Comparison of ENCODE assay signal across 2 cellular contexts in the genomic region with DNA sequence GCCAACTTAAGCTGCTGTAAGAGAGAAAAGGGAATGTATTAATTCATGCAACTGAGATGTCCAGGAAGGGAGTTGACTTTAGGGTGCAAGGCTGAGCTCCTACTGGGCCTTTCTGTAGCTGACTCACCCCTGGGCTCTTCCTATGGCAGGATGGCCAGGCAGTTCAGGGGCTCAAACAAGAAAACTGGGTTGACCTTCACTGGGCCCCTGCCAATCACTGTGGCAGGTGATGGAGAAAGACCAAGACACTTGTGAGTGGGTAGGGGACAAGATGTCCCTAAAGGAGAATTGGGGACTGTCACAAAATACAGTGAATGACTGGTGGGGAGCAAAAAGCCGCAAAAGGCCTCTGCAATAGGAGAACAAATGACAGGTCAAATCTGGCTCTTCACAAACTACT.
TF ChIP-seq lines count a peak whose summit lies in the region.

No MANE protein-coding gene starts in this region.

TF ChIP-seq in liver, 16 proteins besides CTCF, POLR2A, EP300 and RAD21 (continued from another document):
- TF ChIP-seq EGR1 (IDR thresholded peaks at IDR 0.05; ENCODE audit: low read depth in 2 of 2): no peak
- TF ChIP-seq ZBTB33 (IDR thresholded peaks at IDR 0.05): no peak
- no peak for TF ChIP-seq RXRA (IDR thresholded peaks at IDR 0.05)
- TF ChIP-seq, protein P1, sequence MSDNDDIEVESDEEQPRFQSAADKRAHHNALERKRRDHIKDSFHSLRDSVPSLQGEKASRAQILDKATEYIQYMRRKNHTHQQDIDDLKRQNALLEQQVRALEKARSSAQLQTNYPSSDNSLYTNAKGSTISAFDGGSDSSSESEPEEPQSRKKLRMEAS (IDR thresholded peaks at IDR 0.05): no peak
- TF ChIP-seq, protein P2, sequence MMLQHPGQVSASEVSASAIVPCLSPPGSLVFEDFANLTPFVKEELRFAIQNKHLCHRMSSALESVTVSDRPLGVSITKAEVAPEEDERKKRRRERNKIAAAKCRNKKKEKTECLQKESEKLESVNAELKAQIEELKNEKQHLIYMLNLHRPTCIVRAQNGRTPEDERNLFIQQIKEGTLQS (IDR thresholded peaks at IDR 0.05): no peak
- no peak for TF ChIP-seq TAF1 (conservative IDR thresholded peaks at IDR 0.05)
- no peak for TF ChIP-seq NR2F2 (IDR thresholded peaks at IDR 0.05)
- no peak for TF ChIP-seq YY1 (IDR thresholded peaks at IDR 0.05)
- TF ChIP-seq HNF4G (IDR thresholded peaks at IDR 0.05): no peak
- no peak for TF ChIP-seq GABPA (IDR thresholded peaks at IDR 0.05 in 1 of 2, conservative IDR thresholded peaks at IDR 0.05 in 1 of 2)
- TF ChIP-seq HNF4A (conservative IDR thresholded peaks at IDR 0.05): no peak
- no peak for TF ChIP-seq FOXA2 (IDR thresholded peaks at IDR 0.05)
- TF ChIP-seq JUND (IDR thresholded peaks at IDR 0.05): no peak
- TF ChIP-seq REST (IDR thresholded peaks at IDR 0.05): no peak

TF ChIP-seq in HepG2, 621 proteins besides CTCF, POLR2A, EP300 and RAD21 (continued from another document):
- TF ChIP-seq, protein P3, sequence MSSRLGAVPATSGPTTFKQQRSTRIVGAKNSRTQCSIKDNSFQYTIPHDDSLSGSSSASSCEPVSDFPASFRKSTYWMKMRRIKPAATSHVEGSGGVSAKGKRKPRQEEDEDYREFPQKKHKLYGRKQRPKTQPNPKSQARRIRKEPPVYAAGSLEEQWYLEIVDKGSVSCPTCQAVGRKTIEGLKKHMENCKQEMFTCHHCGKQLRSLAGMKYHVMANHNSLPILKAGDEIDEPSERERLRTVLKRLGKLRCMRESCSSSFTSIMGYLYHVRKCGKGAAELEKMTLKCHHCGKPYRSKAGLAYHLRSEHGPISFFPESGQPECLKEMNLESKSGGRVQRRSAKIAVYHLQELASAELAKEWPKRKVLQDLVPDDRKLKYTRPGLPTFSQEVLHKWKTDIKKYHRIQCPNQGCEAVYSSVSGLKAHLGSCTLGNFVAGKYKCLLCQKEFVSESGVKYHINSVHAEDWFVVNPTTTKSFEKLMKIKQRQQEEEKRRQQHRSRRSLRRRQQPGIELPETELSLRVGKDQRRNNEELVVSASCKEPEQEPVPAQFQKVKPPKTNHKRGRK (CRISPR knock-in tag; IDR thresholded peaks at IDR 0.05): no peak
- TF ChIP-seq MAF1 (CRISPR knock-in tag; IDR thresholded peaks at IDR 0.05; ENCODE audit: borderline replicate concordance): no peak
- TF ChIP-seq HOXA3 (CRISPR knock-in tag; IDR thresholded peaks at IDR 0.05): no peak
- TF ChIP-seq ZNF382 (CRISPR knock-in tag; IDR thresholded peaks at IDR 0.05; ENCODE audit: borderline replicate concordance): no peak
- no peak for TF ChIP-seq FOXA3 (CRISPR knock-in tag; IDR thresholded peaks at IDR 0.05)
- TF ChIP-seq, protein P4, sequence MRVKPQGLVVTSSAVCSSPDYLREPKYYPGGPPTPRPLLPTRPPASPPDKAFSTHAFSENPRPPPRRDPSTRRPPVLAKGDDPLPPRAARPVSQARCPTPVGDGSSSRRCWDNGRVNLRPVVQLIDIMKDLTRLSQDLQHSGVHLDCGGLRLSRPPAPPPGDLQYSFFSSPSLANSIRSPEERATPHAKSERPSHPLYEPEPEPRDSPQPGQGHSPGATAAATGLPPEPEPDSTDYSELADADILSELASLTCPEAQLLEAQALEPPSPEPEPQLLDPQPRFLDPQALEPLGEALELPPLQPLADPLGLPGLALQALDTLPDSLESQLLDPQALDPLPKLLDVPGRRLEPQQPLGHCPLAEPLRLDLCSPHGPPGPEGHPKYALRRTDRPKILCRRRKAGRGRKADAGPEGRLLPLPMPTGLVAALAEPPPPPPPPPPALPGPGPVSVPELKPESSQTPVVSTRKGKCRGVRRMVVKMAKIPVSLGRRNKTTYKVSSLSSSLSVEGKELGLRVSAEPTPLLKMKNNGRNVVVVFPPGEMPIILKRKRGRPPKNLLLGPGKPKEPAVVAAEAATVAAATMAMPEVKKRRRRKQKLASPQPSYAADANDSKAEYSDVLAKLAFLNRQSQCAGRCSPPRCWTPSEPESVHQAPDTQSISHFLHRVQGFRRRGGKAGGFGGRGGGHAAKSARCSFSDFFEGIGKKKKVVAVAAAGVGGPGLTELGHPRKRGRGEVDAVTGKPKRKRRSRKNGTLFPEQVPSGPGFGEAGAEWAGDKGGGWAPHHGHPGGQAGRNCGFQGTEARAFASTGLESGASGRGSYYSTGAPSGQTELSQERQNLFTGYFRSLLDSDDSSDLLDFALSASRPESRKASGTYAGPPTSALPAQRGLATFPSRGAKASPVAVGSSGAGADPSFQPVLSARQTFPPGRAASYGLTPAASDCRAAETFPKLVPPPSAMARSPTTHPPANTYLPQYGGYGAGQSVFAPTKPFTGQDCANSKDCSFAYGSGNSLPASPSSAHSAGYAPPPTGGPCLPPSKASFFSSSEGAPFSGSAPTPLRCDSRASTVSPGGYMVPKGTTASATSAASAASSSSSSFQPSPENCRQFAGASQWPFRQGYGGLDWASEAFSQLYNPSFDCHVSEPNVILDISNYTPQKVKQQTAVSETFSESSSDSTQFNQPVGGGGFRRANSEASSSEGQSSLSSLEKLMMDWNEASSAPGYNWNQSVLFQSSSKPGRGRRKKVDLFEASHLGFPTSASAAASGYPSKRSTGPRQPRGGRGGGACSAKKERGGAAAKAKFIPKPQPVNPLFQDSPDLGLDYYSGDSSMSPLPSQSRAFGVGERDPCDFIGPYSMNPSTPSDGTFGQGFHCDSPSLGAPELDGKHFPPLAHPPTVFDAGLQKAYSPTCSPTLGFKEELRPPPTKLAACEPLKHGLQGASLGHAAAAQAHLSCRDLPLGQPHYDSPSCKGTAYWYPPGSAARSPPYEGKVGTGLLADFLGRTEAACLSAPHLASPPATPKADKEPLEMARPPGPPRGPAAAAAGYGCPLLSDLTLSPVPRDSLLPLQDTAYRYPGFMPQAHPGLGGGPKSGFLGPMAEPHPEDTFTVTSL (CRISPR knock-in tag; IDR thresholded peaks at IDR 0.05; ENCODE audit: borderline replicate concordance): no peak
- TF ChIP-seq, protein P5, sequence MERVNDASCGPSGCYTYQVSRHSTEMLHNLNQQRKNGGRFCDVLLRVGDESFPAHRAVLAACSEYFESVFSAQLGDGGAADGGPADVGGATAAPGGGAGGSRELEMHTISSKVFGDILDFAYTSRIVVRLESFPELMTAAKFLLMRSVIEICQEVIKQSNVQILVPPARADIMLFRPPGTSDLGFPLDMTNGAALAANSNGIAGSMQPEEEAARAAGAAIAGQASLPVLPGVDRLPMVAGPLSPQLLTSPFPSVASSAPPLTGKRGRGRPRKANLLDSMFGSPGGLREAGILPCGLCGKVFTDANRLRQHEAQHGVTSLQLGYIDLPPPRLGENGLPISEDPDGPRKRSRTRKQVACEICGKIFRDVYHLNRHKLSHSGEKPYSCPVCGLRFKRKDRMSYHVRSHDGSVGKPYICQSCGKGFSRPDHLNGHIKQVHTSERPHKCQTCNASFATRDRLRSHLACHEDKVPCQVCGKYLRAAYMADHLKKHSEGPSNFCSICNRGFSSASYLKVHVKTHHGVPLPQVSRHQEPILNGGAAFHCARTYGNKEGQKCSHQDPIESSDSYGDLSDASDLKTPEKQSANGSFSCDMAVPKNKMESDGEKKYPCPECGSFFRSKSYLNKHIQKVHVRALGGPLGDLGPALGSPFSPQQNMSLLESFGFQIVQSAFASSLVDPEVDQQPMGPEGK (CRISPR knock-in tag; IDR thresholded peaks at IDR 0.05): no peak
- no peak for TF ChIP-seq NR2F2 (IDR thresholded peaks at IDR 0.05; ENCODE audit: borderline replicate concordance, low read depth)
- no peak for TF ChIP-seq EEA1 (CRISPR knock-in tag; IDR thresholded peaks at IDR 0.05; ENCODE audit: borderline replicate concordance)
- no peak for TF ChIP-seq ZMYM3 (CRISPR knock-in tag; IDR thresholded peaks at IDR 0.05)
- TF ChIP-seq FOXP1 (IDR thresholded peaks at IDR 0.05): no peak
- no peak for TF ChIP-seq FOXP1 (CRISPR knock-in tag; IDR thresholded peaks at IDR 0.05)
- TF ChIP-seq SP1 (IDR thresholded peaks at IDR 0.05): no peak
- no peak for TF ChIP-seq SP1 (CRISPR knock-in tag; IDR thresholded peaks at IDR 0.05)
- no peak for TF ChIP-seq ZBTB34 (CRISPR knock-in tag; IDR thresholded peaks at IDR 0.05)
- TF ChIP-seq ZNF556 (CRISPR knock-in tag; IDR thresholded peaks at IDR 0.05; ENCODE audit: borderline replicate concordance): no peak
- no peak for TF ChIP-seq ZFYVE20 (CRISPR knock-in tag; IDR thresholded peaks at IDR 0.05; ENCODE audit: borderline replicate concordance, low read depth)
- TF ChIP-seq ZSCAN21 (CRISPR knock-in tag; IDR thresholded peaks at IDR 0.05; ENCODE audit: borderline replicate concordance): no peak
- no peak for TF ChIP-seq KAT7 (CRISPR knock-in tag; IDR thresholded peaks at IDR 0.05; ENCODE audit: borderline replicate concordance)
